Comparison of ENCODE assay signal across 9 cellular contexts in genomic region chr14:65156568-65157366, GRCh38. TPM values are rescaled to one million over a fixed set of nuclear protein-coding genes. Genes with fewer than 3 reads are reported as not detected.
DNase-seq lines count a peak whose midpoint lies in the region; ATAC-seq, FAIRE-seq and TF ChIP-seq lines count a peak whose summit lies in the region.
"Had no signal": no experiment of that assay in that cellular context is flagged by ENCODE, and none has a peak within 500 bp of the region (broad histone marks: within the 10 kb centered on the region; RNA-seq: fewer than 3 reads in every experiment).

No MANE protein-coding gene starts in this region.

- no peaks in the 10 kb centered on the region for H3K9me2 ChIP-seq in PC-9 (ENCODE audit: insufficient read depth)

- H3K79me2 ChIP-seq in PC-9 (ENCODE audit: low read depth): no peaks in the 10 kb centered on the region

- DNase-seq in GM12892 (ENCODE audit: insufficient read length): peak; percentile 52
- peak in 1 of 2 experiments; percentile 53 for DNase-seq in PC-9
- peak; percentile 80 for DNase-seq in hepatic stellate cell (ENCODE audit: low spot score)
- DNase-seq in upper lobe of left lung: peak; percentile 54 to 75
- DNase-seq in stimulated activated CD4-positive, alpha-beta T cell treated with anti-CD3 and anti-CD28 coated beads, Interleukin-2, amount 100 ng/mL, for 24 hours: no peak
- DNase-seq in NCI-H748 treated with DMSO at 0.1 percent for 48 hours (lab: John Stamatoyannopoulos, UW): no peak
- DNase-seq in D721Med (ENCODE audit: insufficient read length, low spot score): no peak

- H4K20me1 ChIP-seq in PC-9 (ENCODE audit: insufficient read depth): no peaks in the 10 kb centered on the region

- POLR2A ChIA-PET in PC-9 (lab: Charles Lee; ENCODE audit: unreplicated experiment): interaction anchor here (0.6 to 0.7 kb wide), 2 partner anchors 20 to 170 kb away, joined by 3 to 4 read pairs; no protein-coding TSS in a partner anchor

- CTCF ChIA-PET in PC-9 (lab: Charles Lee): no interaction called here

- no peak for TF ChIP-seq EP300 in upper lobe of left lung (IDR thresholded peaks at IDR 0.05)

- TF ChIP-seq POLR2A in GM12892 (IDR thresholded peaks at IDR 0.05; ENCODE audit: low read depth, low read length) (no peak), upper lobe of left lung (IDR thresholded peaks at IDR 0.05) (no peak)

- H3K27ac ChIP-seq in PC-9 (no peak overlapping the region), upper lobe of left lung (peak overlapping the region; percentile 82 to 91 (median 85))
- H3K27ac ChIP-seq: epithelial cell of prostate had no signal

- H3F3A ChIP-seq in PC-9 (ENCODE audit: insufficient read depth, low read depth): peaks cover 6% of the 10 kb centered on the region; the same call in 1 of the 2 replicates

- TF ChIP-seq CTCF in PC-9 (conservative IDR thresholded peaks at IDR 0.05) (no peak), upper lobe of left lung (IDR thresholded peaks at IDR 0.05) (no peak), D721Med (IDR thresholded peaks at IDR 0.05; ENCODE audit: insufficient read depth, missing control alignments) (no peak)

- intact Hi-C loops in PC-9 (cut with micrococcal nuclease; ENCODE audit: unreplicated experiment): no loop called here

- H3K36me3 ChIP-seq in PC-9 (ENCODE audit: low read depth) (no peaks in the 10 kb centered on the region), upper lobe of left lung (no peaks in the 10 kb centered on the region)

- peak overlapping the region; percentile 5; the same call in 1 of the 2 replicates for H3K4me2 ChIP-seq in PC-9

- H3K27me3 ChIP-seq in PC-9 (ENCODE audit: insufficient read depth, low read depth) (no peaks in the 10 kb centered on the region), upper lobe of left lung (no peaks in the 10 kb centered on the region)

- ATAC-seq in HG02642 (IDR thresholded peaks at IDR 0.05; ENCODE audit: poor library complexity, unreplicated experiment) (peak; percentile 68), upper lobe of left lung (ENCODE audit: low FRiP score in 2 of 2) (peak; percentile 72 to 88)

- no TSS peak for BruUV-seq in PC-9 (replicated peaks; lab: Mats Ljungman, UMichigan)

- H3K4me3 ChIP-seq in PC-9 (no peak overlapping the region), upper lobe of left lung (peak overlapping the region in 3 of 4 donors; percentile 13 to 33 (median 21))

- FAIRE-seq in GM12892 (lab: Jason Lieb, UNC) (peak; percentile 24), D721Med (lab: Jason Lieb, UNC) (no peak)

- H3K4me1 ChIP-seq in PC-9 (replicated peaks; ENCODE audit: insufficient read depth): peaks cover 7% of the 10 kb centered on the region
- peaks cover 5 to 18% (median 10%) of the 10 kb centered on the region in 4 donors for H3K4me1 ChIP-seq in upper lobe of left lung

- 38 to 44% methylated on average over 11 to 15 of the region's 15 CpGs for WGBS in upper lobe of left lung, 2 donors

- H2AFZ ChIP-seq in PC-9: no peak overlapping the region; the same call in 1 of the 2 replicates

- 0 out of 2 replicates have a peak, but pooled peaks cover 5% of the 10 kb centered on the region for H3K9me3 ChIP-seq in PC-9 (ENCODE audit: insufficient read depth, low read depth)
- no peaks in the 10 kb centered on the region for H3K9me3 ChIP-seq in upper lobe of left lung

RNA-seq across cellular contexts. Expression of gene MAX, which starts 54.5 kb away (rescaled TPM):
- polyA plus RNA-seq in GM12892 (2012; ENCODE audit: missing spikeins): 44.2 TPM
- total RNA-seq in PC-9 (2021) (76.1 and 84.1 TPM in 2 replicates), upper lobe of left lung (100 to 1,000 TPM in 2 of 6 donors, 10 to 100 TPM in 4; 53.7 to 146 (median 68.2) TPM)

Comparison
In these comparisons a context has a peak if more than half of its experiments do, and no peak if none do; other contexts are left out.
1. DNase-seq: peak in GM12892 (single experiment), hepatic stellate cell (single experiment) and upper lobe of left lung (2 of 2); none in stimulated activated CD4-positive, alpha-beta T cell treated with anti-CD3 and anti-CD28 coated beads, Interleukin-2, amount 100 ng/mL, for 24 hours (0 of 2), NCI-H748 treated with DMSO at 0.1 percent for 48 hours (single experiment) and D721Med (single experiment).